ENCODE assay signal across 18 cellular contexts in the genomic region with DNA sequence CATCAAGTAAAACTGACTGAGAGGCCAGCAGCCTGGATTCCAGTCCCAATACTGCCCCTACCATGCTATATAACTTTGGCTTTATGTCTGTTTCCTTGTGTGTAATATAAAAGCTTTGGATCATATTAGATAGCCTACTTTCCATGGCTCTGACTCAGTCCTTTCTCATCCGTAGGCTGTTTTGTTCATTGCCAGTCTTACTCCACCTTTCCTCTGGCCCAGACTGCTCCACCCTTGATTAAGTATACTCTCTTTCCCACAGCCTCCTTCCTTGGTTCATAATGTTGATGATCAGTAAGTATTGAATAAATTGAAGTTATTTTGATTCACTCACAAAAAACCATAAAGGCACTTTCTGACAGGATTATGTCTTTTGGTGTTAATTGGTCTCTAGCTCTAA. TPM values are rescaled to one million over a fixed set of nuclear protein-coding genes. Genes with fewer than 3 reads are reported as not detected.
A peak's percentile ranks its signal among the peaks of the same experiment; 100 is the strongest.
DNase-seq lines count a peak whose midpoint lies in the region; ATAC-seq, FAIRE-seq and TF ChIP-seq lines count a peak whose summit lies in the region.
"Had no signal": no experiment of that assay in that cellular context is flagged by ENCODE, and none has a peak within 500 bp of the region (broad histone marks: within the 10 kb centered on the region; RNA-seq: fewer than 3 reads in every experiment).

No MANE protein-coding gene starts in this region.

- peak overlapping the region; percentile 92 for H3K4me2 ChIP-seq in Karpas-422 (ENCODE audit: low read depth, low read length, poor library complexity, severe bottlenecking)

- peaks cover 40% of the 10 kb centered on the region for H3K4me1 ChIP-seq in Karpas-422 (ENCODE audit: low read length)
- H3K4me1 ChIP-seq: colonic mucosa had no signal

- peak overlapping the region; percentile 72 for H3K9ac ChIP-seq in Karpas-422 (ENCODE audit: low read length)

- ATAC-seq in HG03571 (IDR thresholded peaks at IDR 0.05; ENCODE audit: unreplicated experiment): no peak
- ATAC-seq: HepG2; naive thymus-derived CD8-positive, alpha-beta T cell had no signal

- H3K36me3 ChIP-seq in Karpas-422 (ENCODE audit: insufficient read depth, low read length): peaks cover 22% of the 10 kb centered on the region
- peaks cover 26% of the 10 kb centered on the region for H3K36me3 ChIP-seq in WERI-Rb-1
- H3K36me3 ChIP-seq: colonic mucosa had no signal

- TF ChIP-seq CTCF in WERI-Rb-1 (IDR thresholded peaks at IDR 0.05; ENCODE audit: low read depth, low read length): no peak

- H3K27ac ChIP-seq in Karpas-422 (ENCODE audit: low read length) (no peak overlapping the region), WERI-Rb-1 (peak overlapping the region; percentile 54)
- H3K27ac ChIP-seq: C4-2B, colonic mucosa had no signal

- no peaks in the 10 kb centered on the region for H3K9me2 ChIP-seq in Karpas-422 (replicated peaks; ENCODE audit: insufficient read depth, low read length)

- no peaks in the 10 kb centered on the region for H3K27me3 ChIP-seq in Karpas-422 (ENCODE audit: low read length)
- H3K27me3 ChIP-seq in WERI-Rb-1 (ENCODE audit: insufficient read depth, low read depth, severe bottlenecking): no peaks in the 10 kb centered on the region
- H3K27me3 ChIP-seq: colonic mucosa, transverse colon had no signal

- H3K9me3 ChIP-seq in Karpas-422 (ENCODE audit: low read length) (no peaks in the 10 kb centered on the region), WERI-Rb-1 (ENCODE audit: severe bottlenecking) (no peaks in the 10 kb centered on the region)
- H3K9me3 ChIP-seq: colonic mucosa, transverse colon had no signal

- H3K79me2 ChIP-seq in Karpas-422 (ENCODE audit: low read length): peaks cover 95% of the 10 kb centered on the region

- H4K20me1 ChIP-seq in Karpas-422 (ENCODE audit: insufficient read depth, low read depth, low read length): 0 out of 2 replicates have a peak, but pooled peaks cover 4% of the 10 kb centered on the region

- H3K4me3 ChIP-seq in Karpas-422 (ENCODE audit: low read length) (peak overlapping the region; percentile 97), WERI-Rb-1 (ENCODE audit: low read depth, low read length) (peak overlapping the region; percentile 91)
- H3K4me3 ChIP-seq: colonic mucosa had no signal

- DNase-seq in ELR (ENCODE audit: low read depth) (peak; percentile 35), Karpas-422 (no peak), WERI-Rb-1 (no peak), kidney glomerular epithelial cell (lab: John Stamatoyannopoulos, UW) (peak; percentile 5), HTR-8/SVneo (ENCODE audit: insufficient read length, low spot score) (no peak), Ammon's horn (ENCODE audit: low spot score) (no peak), AG08396 (ENCODE audit: low spot score) (no peak)
- DNase-seq: activated CD4-positive, alpha-beta T cell treated with anti-CD3 and anti-CD28 coated beads, Interleukin-2, amount 50 U/mL, for 4 hours; amygdala; colonic mucosa; naive thymus-derived CD8-positive, alpha-beta T cell; NCI-H1092; Right ventricle myocardium superior; stimulated activated CD4-positive, alpha-beta T cell treated with anti-CD3 and anti-CD28 coated beads, Interleukin-2, amount 100 ng/mL, for 24 hours; transverse colon had no signal

- H2AFZ ChIP-seq in Karpas-422 (ENCODE audit: low read length): no peak overlapping the region

- no peak for FAIRE-seq in HTR-8/SVneo (lab: Jason Lieb, UNC)
- FAIRE-seq: HepG2 had no signal

RNA-seq across cellular contexts. Expression of a gene that starts 1.5 kb away (rescaled TPM):
- 63.9 and 71.2 TPM in 2 replicates for total RNA-seq in Karpas-422 (2014; rRNA removed; shearing (Covaris generic); ENCODE audit: low replicate concordance)

Comparison
In these comparisons a context has a peak if more than half of its experiments do, and no peak if none do; other contexts are left out.
1. DNase-seq: peak in ELR (single experiment) and kidney glomerular epithelial cell (single experiment); none in Karpas-422 (single experiment), WERI-Rb-1 (single experiment), HTR-8/SVneo (single experiment), Ammon's horn (single experiment) and AG08396 (single experiment).